17 cellular contexts compared by ENCODE assay signal in the genomic region with DNA sequence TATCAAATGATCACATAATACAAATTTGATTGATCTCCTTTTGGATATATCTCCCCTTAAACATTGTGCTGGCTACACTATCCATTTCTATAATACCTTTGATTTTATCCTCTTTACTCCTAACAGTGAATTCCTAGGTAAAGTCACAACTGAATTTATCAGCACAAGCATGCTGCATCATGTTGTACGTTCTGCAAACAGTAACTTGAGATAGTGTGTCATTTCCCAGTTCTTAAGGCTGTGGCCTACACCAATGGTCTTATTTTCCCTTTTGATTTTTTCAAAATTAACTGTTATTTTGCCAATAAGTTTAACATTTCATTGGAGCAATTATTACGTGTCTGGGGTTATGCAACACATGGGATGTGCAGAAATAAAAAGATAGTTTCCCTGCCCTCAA. TPM values are rescaled to one million over a fixed set of nuclear protein-coding genes. Genes with fewer than 3 reads are reported as not detected.
DNase-seq lines count a peak whose midpoint lies in the region; ATAC-seq and TF ChIP-seq lines count a peak whose summit lies in the region.
"Had no signal": no experiment of that assay in that cellular context is flagged by ENCODE, and none has a peak within 500 bp of the region (broad histone marks: within the 10 kb centered on the region; RNA-seq: fewer than 3 reads in every experiment).

No MANE protein-coding gene starts in this region.

- H3K4me3 Mint-ChIP-seq in MCF 10A (ENCODE audit: unreplicated experiment), result no peak overlapping the region
- peak overlapping the region; percentile 64 for H3K4me3 Mint-ChIP-seq in T-helper 1 cell treated with Interleukin-12 subunit alpha and Interleukin-12 subunit beta and Interleukin-4 antibody, amounts not matched to agents 30 μg/mL and 1 μg/mL, for 36 hours
- peak overlapping the region; percentile 75 to 80 for H3K4me3 Mint-ChIP-seq in effector memory CD8-positive, alpha-beta T cell
- H3K4me3 Mint-ChIP-seq in stimulated activated effector memory CD8-positive, alpha-beta T cell treated with anti-CD3 and anti-CD28 coated beads, Interleukin-12 subunit alpha, Interleukin-12 subunit beta, amount 100 ng/mL, for 72 hours, result no peak overlapping the region
- H3K4me3 Mint-ChIP-seq: memory B cell had no signal

- no peaks in the 10 kb centered on the region for H3K9me3 ChIP-seq in breast epithelium
- H3K9me3 ChIP-seq: heart left ventricle, psoas muscle, SJSA1, tibial artery had no signal

- DNase-seq in MCF 10A (ENCODE audit: unreplicated experiment), result no peak
- no peak for DNase-seq in breast epithelium (ENCODE audit: low spot score in 2 of 2)
- DNase-seq in effector memory CD8-positive, alpha-beta T cell, result no peak
- no peak for DNase-seq in stimulated activated effector memory CD8-positive, alpha-beta T cell treated with anti-CD3 and anti-CD28 coated beads, Interleukin-12 subunit alpha, Interleukin-12 subunit beta, amount 100 ng/mL, for 72 hours (ENCODE audit: low spot score in 2 of 2)
- no peak for DNase-seq in HuH-7 (ENCODE audit: low spot score)
- no peak for DNase-seq in CD1c-positive myeloid dendritic cell (ENCODE audit: extremely low spot score)
- DNase-seq: activated CD4-positive, alpha-beta T cell treated with anti-CD3 and anti-CD28 coated beads for 4 hours; activated effector memory CD4-positive, alpha-beta T cell treated with anti-CD3 and anti-CD28 coated beads, Interleukin-2, amount 50 U/mL, for 16 hours; heart left ventricle; NCI-H1694 treated with DMSO at 0.1 percent for 48 hours; NCI-H524; psoas muscle; tibial artery had no signal

- TF ChIP-seq POLR2A in breast epithelium (IDR thresholded peaks at IDR 0.05), result no peak

- TF ChIP-seq CTCF in MCF 10A (IDR thresholded peaks at IDR 0.05; ENCODE audit: unreplicated experiment) (no peak), breast epithelium (IDR thresholded peaks at IDR 0.05) (no peak)

- H3K27me3 Mint-ChIP-seq in MCF 10A (ENCODE audit: insufficient read depth, unreplicated experiment), result no peaks in the 10 kb centered on the region
- no peaks in the 10 kb centered on the region for H3K27me3 Mint-ChIP-seq in T-helper 1 cell treated with Interleukin-12 subunit alpha and Interleukin-12 subunit beta and Interleukin-4 antibody, amounts not matched to agents 30 μg/mL and 1 μg/mL, for 36 hours (ENCODE audit: low read depth)
- no peaks in the 10 kb centered on the region for H3K27me3 Mint-ChIP-seq in effector memory CD8-positive, alpha-beta T cell

- peak overlapping the region; percentile 4 for H3K27ac Mint-ChIP-seq in MCF 10A (ENCODE audit: low read depth, unreplicated experiment)
- peak overlapping the region; percentile 88 for H3K27ac Mint-ChIP-seq in T-helper 1 cell treated with Interleukin-12 subunit alpha and Interleukin-12 subunit beta and Interleukin-4 antibody, amounts not matched to agents 30 μg/mL and 1 μg/mL, for 36 hours
- peak overlapping the region; percentile 94 to 95 for H3K27ac Mint-ChIP-seq in effector memory CD8-positive, alpha-beta T cell
- H3K27ac Mint-ChIP-seq in stimulated activated effector memory CD8-positive, alpha-beta T cell treated with anti-CD3 and anti-CD28 coated beads, Interleukin-12 subunit alpha, Interleukin-12 subunit beta, amount 100 ng/mL, for 72 hours, result peak overlapping the region; percentile 95
- H3K27ac Mint-ChIP-seq: memory B cell had no signal

- BruUV-seq in MCF 10A (replicated peaks; lab: Mats Ljungman, UMichigan), result no TSS peak

- no peaks in the 10 kb centered on the region for H3K9me3 Mint-ChIP-seq in MCF 10A (ENCODE audit: unreplicated experiment)
- peaks cover 8% of the 10 kb centered on the region for H3K9me3 Mint-ChIP-seq in T-helper 1 cell treated with Interleukin-12 subunit alpha and Interleukin-12 subunit beta and Interleukin-4 antibody, amounts not matched to agents 30 μg/mL and 1 μg/mL, for 36 hours
- H3K9me3 Mint-ChIP-seq in effector memory CD8-positive, alpha-beta T cell, result no peaks in the 10 kb centered on the region
- H3K9me3 Mint-ChIP-seq in stimulated activated effector memory CD8-positive, alpha-beta T cell treated with anti-CD3 and anti-CD28 coated beads, Interleukin-12 subunit alpha, Interleukin-12 subunit beta, amount 100 ng/mL, for 72 hours, result peaks cover 4% of the 10 kb centered on the region
- H3K9me3 Mint-ChIP-seq: memory B cell had no signal

- no peak for ATAC-seq in effector memory CD8-positive, alpha-beta T cell (replicated peaks)
- no peak for ATAC-seq in stimulated activated effector memory CD8-positive, alpha-beta T cell treated with anti-CD3 and anti-CD28 coated beads, Interleukin-12 subunit alpha, Interleukin-12 subunit beta, amount 100 ng/mL, for 72 hours
- no peak for ATAC-seq in GM19463 (IDR thresholded peaks at IDR 0.05; ENCODE audit: unreplicated experiment)
- ATAC-seq: psoas muscle had no signal

- H3K36me3 ChIP-seq in breast epithelium, result no peaks in the 10 kb centered on the region
- H3K36me3 ChIP-seq: heart left ventricle, SJSA1, tibial artery had no signal

- H3K4me1 ChIP-seq in breast epithelium, result no peaks in the 10 kb centered on the region
- H3K4me1 ChIP-seq: SJSA1, tibial artery had no signal

- no peak overlapping the region for H3K4me3 ChIP-seq in breast epithelium
- H3K4me3 ChIP-seq: psoas muscle, SJSA1, tibial artery had no signal

- H3K27me3 ChIP-seq in breast epithelium, result no peaks in the 10 kb centered on the region
- H3K27me3 ChIP-seq: heart left ventricle, SJSA1, tibial artery had no signal

- H3K4me1 Mint-ChIP-seq in MCF 10A (ENCODE audit: insufficient read depth, unreplicated experiment), result peaks cover 47% of the 10 kb centered on the region
- H3K4me1 Mint-ChIP-seq in T-helper 1 cell treated with Interleukin-12 subunit alpha and Interleukin-12 subunit beta and Interleukin-4 antibody, amounts not matched to agents 30 μg/mL and 1 μg/mL, for 36 hours (ENCODE audit: low read depth), result peaks cover 86% of the 10 kb centered on the region
- H3K4me1 Mint-ChIP-seq in effector memory CD8-positive, alpha-beta T cell (ENCODE audit: low read depth in 2 of 2), result peaks cover 91 to 95% of the 10 kb centered on the region in 2 donors
- H3K4me1 Mint-ChIP-seq in stimulated activated effector memory CD8-positive, alpha-beta T cell treated with anti-CD3 and anti-CD28 coated beads, Interleukin-12 subunit alpha, Interleukin-12 subunit beta, amount 100 ng/mL, for 72 hours, result peaks cover 93% of the 10 kb centered on the region

- H3K27ac ChIP-seq in breast epithelium, result no peak overlapping the region
- H3K27ac ChIP-seq: psoas muscle, SJSA1, tibial artery had no signal

- H3K36me3 Mint-ChIP-seq in MCF 10A (ENCODE audit: insufficient read depth, unreplicated experiment), result no peaks in the 10 kb centered on the region
- H3K36me3 Mint-ChIP-seq in T-helper 1 cell treated with Interleukin-12 subunit alpha and Interleukin-12 subunit beta and Interleukin-4 antibody, amounts not matched to agents 30 μg/mL and 1 μg/mL, for 36 hours (ENCODE audit: low read depth), result peaks cover 38% of the 10 kb centered on the region
- H3K36me3 Mint-ChIP-seq in effector memory CD8-positive, alpha-beta T cell (ENCODE audit: insufficient read depth), result peaks cover 68% of the 10 kb centered on the region
- peaks cover 56% of the 10 kb centered on the region for H3K36me3 Mint-ChIP-seq in stimulated activated effector memory CD8-positive, alpha-beta T cell treated with anti-CD3 and anti-CD28 coated beads, Interleukin-12 subunit alpha, Interleukin-12 subunit beta, amount 100 ng/mL, for 72 hours

- intact Hi-C loops in MCF 10A (cut with micrococcal nuclease), result no loop called here
- intact Hi-C loops in breast epithelium (cut with DNase I; ENCODE audit: low total_unique reads), result no loop called here

- POLR2A ChIA-PET in MCF 10A (lab: Yijun Ruan, JAX), result interaction anchor here (0.8 to 1.5 kb wide), 4 partner anchors 9 to 42 kb away, joined by 3 to 7 read pairs (median 5); no protein-coding TSS in a partner anchor

- CTCF ChIA-PET in MCF 10A (lab: Yijun Ruan, JAX), result interaction anchor here (0.5 to 0.7 kb wide), 2 partner anchors 59 to 115 kb away, joined by 3 read pairs; no protein-coding TSS in a partner anchor

RNA-seq across cellular contexts. Expression of a gene that starts 24.8 kb away (rescaled TPM):
- 10.4 and 12.4 TPM in 2 replicates for total RNA-seq in MCF 10A (2022)
- total RNA-seq in breast epithelium, result 10 to 100 TPM; 27.0 to 41.3 (median 34.0) TPM

Comparison
In these comparisons a context has a peak if more than half of its experiments do, and no peak if none do; other contexts are left out.
1. H3K27ac Mint-ChIP-seq: peak in every context shown above with its lines; median percentile 95 in stimulated activated effector memory CD8-positive, alpha-beta T cell treated with anti-CD3 and anti-CD28 coated beads, Interleukin-12 subunit alpha, Interleukin-12 subunit beta, amount 100 ng/mL, for 72 hours; 94 in effector memory CD8-positive, alpha-beta T cell; 88 in T-helper 1 cell treated with Interleukin-12 subunit alpha and Interleukin-12 subunit beta and Interleukin-4 antibody, amounts not matched to agents 30 μg/mL and 1 μg/mL, for 36 hours; 4 in MCF 10A.
2. H3K4me3 Mint-ChIP-seq: peak in T-helper 1 cell treated with Interleukin-12 subunit alpha and Interleukin-12 subunit beta and Interleukin-4 antibody, amounts not matched to agents 30 μg/mL and 1 μg/mL, for 36 hours (single experiment) and effector memory CD8-positive, alpha-beta T cell (2 of 2); none in MCF 10A (single experiment) and stimulated activated effector memory CD8-positive, alpha-beta T cell treated with anti-CD3 and anti-CD28 coated beads, Interleukin-12 subunit alpha, Interleukin-12 subunit beta, amount 100 ng/mL, for 72 hours (single experiment).